Comparison of ENCODE assay signal across 8 cellular contexts in genomic region chr5:56588636-56589485, GRCh38.
DNase-seq lines count a peak whose midpoint lies in the region; ATAC-seq and TF ChIP-seq lines count a peak whose summit lies in the region.

No MANE protein-coding gene starts in this region.

- H4K20me1 ChIP-seq in OCI-LY3 (ENCODE audit: insufficient read depth, low read length), result no peaks in the 10 kb centered on the region

- no peaks in the 10 kb centered on the region for H3K9me3 Mint-ChIP-seq in central memory CD8-positive, alpha-beta T cell

- no peak overlapping the region for H3K9ac ChIP-seq in OCI-LY3 (ENCODE audit: low read length)

- H3K4me3 ChIP-seq in OCI-LY3 (ENCODE audit: low read length), result no peak overlapping the region

- in situ Hi-C loops in ACHN (cut with HindIII; ENCODE audit: low pct_ligation_motif_present, low pct_unique_long_range_greater_than_20kb, low sequenced_read_pairs), result no loop called here

- H3K27ac Mint-ChIP-seq in central memory CD8-positive, alpha-beta T cell (ENCODE audit: low read depth), result peak overlapping the region; percentile 84

- no peaks in the 10 kb centered on the region for H3K9me3 ChIP-seq in OCI-LY3 (ENCODE audit: insufficient read depth, low read length)

- H3K4me1 Mint-ChIP-seq in central memory CD8-positive, alpha-beta T cell, result peaks cover 16% of the 10 kb centered on the region

- intact Hi-C loops in sciatic nerve (cut with DNase I), result no loop called here

- H3K4me3 Mint-ChIP-seq in central memory CD8-positive, alpha-beta T cell, result no peak overlapping the region

- 0 out of 2 replicates have a peak overlapping the region, but pooled peaks have one; percentile 9 for H3K4me2 ChIP-seq in OCI-LY3 (ENCODE audit: low read length)

- DNase-seq in central memory CD8-positive, alpha-beta T cell (ENCODE audit: low spot score in 2 of 2), result peak; percentile 25 to 45
- DNase-seq in sciatic nerve (ENCODE audit: low spot score), result peak; percentile 75
- DNase-seq in ACHN, result no peak
- DNase-seq in SIG-M5 (lab: John Stamatoyannopoulos, UW), result no peak
- no peak for DNase-seq in NCI-H2227 (lab: John Stamatoyannopoulos, UW; ENCODE audit: unreplicated experiment)

- peaks cover 2% of the 10 kb centered on the region for H3K36me3 Mint-ChIP-seq in central memory CD8-positive, alpha-beta T cell (ENCODE audit: insufficient read depth)

- TF ChIP-seq CTCF in OCI-LY3 (IDR thresholded peaks at IDR 0.05; ENCODE audit: low read depth, low read length), result no peak

- H3K27me3 Mint-ChIP-seq in central memory CD8-positive, alpha-beta T cell, result no peaks in the 10 kb centered on the region

- no peak overlapping the region for H3K27ac ChIP-seq in OCI-LY3 (ENCODE audit: low read length)

- H3K27me3 ChIP-seq in OCI-LY3 (ENCODE audit: low read depth, low read length), result no peaks in the 10 kb centered on the region

- ATAC-seq in GM19023 (IDR thresholded peaks at IDR 0.05; ENCODE audit: unreplicated experiment) (peak; percentile 99), HG02763 (IDR thresholded peaks at IDR 0.05; ENCODE audit: unreplicated experiment) (peak; percentile 99), sciatic nerve (peak; percentile 82)
- peak; percentile 88 for ATAC-seq in central memory CD8-positive, alpha-beta T cell (replicated peaks; ENCODE audit: extremely low read depth, poor library complexity, severe bottlenecking)

- H3K79me2 ChIP-seq in OCI-LY3 (ENCODE audit: low read length), result no peaks in the 10 kb centered on the region

- H2AFZ ChIP-seq in OCI-LY3 (ENCODE audit: low read depth, low read length), result no peak overlapping the region

- H3K36me3 ChIP-seq in OCI-LY3 (replicated peaks; ENCODE audit: low read depth, low read length), result no peaks in the 10 kb centered on the region

- peaks cover 7% of the 10 kb centered on the region for H3K4me1 ChIP-seq in OCI-LY3 (ENCODE audit: low read length)

Comparison
In these comparisons a context has a peak if more than half of its experiments do, and no peak if none do; other contexts are left out.
1. DNase-seq: peak in central memory CD8-positive, alpha-beta T cell (2 of 2) and sciatic nerve (single experiment); none in ACHN (single experiment), SIG-M5 (single experiment) and NCI-H2227 (single experiment).
2. Peak in every context shown above with its lines, with median percentiles within 50 percentile points of each other: ATAC-seq.